In the genomic region with DNA sequence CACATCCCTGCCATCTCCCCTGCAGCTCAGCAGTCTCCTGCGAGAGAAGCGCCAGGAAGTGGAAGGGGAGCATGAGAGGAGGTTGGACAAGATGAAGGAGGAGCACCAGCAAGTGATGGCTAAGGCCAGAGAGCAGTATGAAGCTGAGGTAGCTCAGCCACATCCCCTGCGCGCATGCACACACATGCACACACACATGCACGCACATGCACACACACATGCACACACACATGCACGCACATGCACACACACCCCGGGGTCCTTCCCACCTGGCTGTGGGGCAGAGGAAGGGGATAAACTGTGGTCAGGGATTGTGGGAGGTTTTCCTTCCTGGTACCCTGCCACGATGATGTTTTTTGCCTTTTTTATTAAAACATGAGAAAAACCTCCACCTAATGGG, we compare ENCODE assay signal across 31 cellular contexts.
"Had no signal": no experiment of that assay in that cellular context is flagged by ENCODE, and none has a peak within 500 bp of the region (broad histone marks: within the 10 kb centered on the region; RNA-seq: fewer than 3 reads in every experiment).

No MANE protein-coding gene starts in this region.

- FAIRE-seq: TTC549 had no signal

- H3K27me3 Mint-ChIP-seq: activated CD4-positive, alpha-beta T cell treated with anti-CD3 and anti-CD28 coated beads for 36 hours; activated CD4-positive, alpha-beta T cell treated with anti-CD3 and anti-CD28 coated beads, Interleukin-2, amount 10 ng/mL, durations not matched to agents 7 days and 5 days; activated naive CD4-positive, alpha-beta T cell treated with anti-CD3 and anti-CD28 coated beads, Interleukin-2, amount 10 ng/mL, durations not matched to agents 7 days and 5 days; activated naive CD8-positive, alpha-beta T cell; activated naive CD8-positive, alpha-beta T cell treated with anti-CD3 and anti-CD28 coated beads, Interleukin-2, amount 50 U/mL, for 24 hours had no signal

- H3K4me1 Mint-ChIP-seq: activated CD4-positive, alpha-beta T cell treated with anti-CD3 and anti-CD28 coated beads for 36 hours; activated naive CD8-positive, alpha-beta T cell treated with anti-CD3 and anti-CD28 coated beads, Interleukin-2, amount 50 U/mL, for 24 hours; WTC11 had no signal

- H3K27ac Mint-ChIP-seq: activated CD4-positive, alpha-beta T cell treated with anti-CD3 and anti-CD28 coated beads for 36 hours; activated CD4-positive, alpha-beta T cell treated with anti-CD3 and anti-CD28 coated beads, Interleukin-2, amount 10 ng/mL, durations not matched to agents 7 days and 5 days; activated CD8-positive, alpha-beta T cell treated with anti-CD3 and anti-CD28 coated beads, Interleukin-2, amount 10 ng/mL, durations not matched to agents 7 days and 5 days; activated naive CD4-positive, alpha-beta T cell treated with anti-CD3 and anti-CD28 coated beads, Interleukin-2, amount 10 ng/mL, durations not matched to agents 7 days and 5 days; activated naive CD8-positive, alpha-beta T cell; activated naive CD8-positive, alpha-beta T cell treated with anti-CD3 and anti-CD28 coated beads, Interleukin-2, amount 50 U/mL, for 24 hours; brain; T-helper 1 cell treated with Interleukin-12 subunit alpha and Interleukin-12 subunit beta and Interleukin-4 antibody, amounts not matched to agents 30 μg/mL and 1 μg/mL, for 36 hours; T-helper 2 cell treated with Interferon-gamma antibody and Interleukin-4, amounts not matched to agents 5 μg/mL and 100 μg/mL, for 36 hours; WTC11 had no signal

- H3K4me3 Mint-ChIP-seq: activated CD4-positive, alpha-beta T cell treated with anti-CD3 and anti-CD28 coated beads for 36 hours; activated CD4-positive, alpha-beta T cell treated with anti-CD3 and anti-CD28 coated beads, Interleukin-2, amount 10 ng/mL, durations not matched to agents 7 days and 5 days; activated CD8-positive, alpha-beta T cell treated with anti-CD3 and anti-CD28 coated beads, Interleukin-2, amount 10 ng/mL, durations not matched to agents 7 days and 5 days; activated naive CD4-positive, alpha-beta T cell treated with anti-CD3 and anti-CD28 coated beads, Interleukin-2, amount 10 ng/mL, durations not matched to agents 7 days and 5 days; activated naive CD8-positive, alpha-beta T cell; activated naive CD8-positive, alpha-beta T cell treated with anti-CD3 and anti-CD28 coated beads, Interleukin-2, amount 50 U/mL, for 24 hours; brain; T-helper 1 cell treated with Interleukin-12 subunit alpha and Interleukin-12 subunit beta and Interleukin-4 antibody, amounts not matched to agents 30 μg/mL and 1 μg/mL, for 36 hours; T-helper 2 cell treated with Interferon-gamma antibody and Interleukin-4, amounts not matched to agents 5 μg/mL and 100 μg/mL, for 36 hours; WTC11 had no signal

- H3K9me3 ChIP-seq: MG63, SJCRH30 had no signal

- H3K27ac ChIP-seq: SJCRH30, SK-N-MC had no signal

- ATAC-seq: activated CD4-positive, alpha-beta T cell treated with anti-CD3 and anti-CD28 coated beads for 36 hours; activated CD4-positive, CD25-positive, alpha-beta regulatory T cell treated with anti-CD3 and anti-CD28 coated beads, Interleukin-2, amount 50 U/mL, for 24 hours; activated CD8-positive, alpha-beta T cell treated with anti-CD3 and anti-CD28 coated beads, Interleukin-2, amount 10 ng/mL, durations not matched to agents 7 days and 5 days; activated naive CD8-positive, alpha-beta T cell treated with anti-CD3 and anti-CD28 coated beads, Interleukin-2, amount 50 U/mL, for 24 hours; Panc1; WTC11 had no signal

- DNase-seq: activated CD4-positive, alpha-beta T cell treated with anti-CD3 and anti-CD28 coated beads for 36 hours; activated CD4-positive, alpha-beta T cell treated with anti-CD3 and anti-CD28 coated beads, Interleukin-2, amount 10 ng/mL, durations not matched to agents 7 days and 5 days; activated CD4-positive, alpha-beta T cell treated with anti-CD3 and anti-CD28 coated beads, Interleukin-2, amount 50 U/mL, for 48 hours; activated CD8-positive, alpha-beta T cell treated with anti-CD3 and anti-CD28 coated beads, Interleukin-2, amount 10 ng/mL, durations not matched to agents 7 days and 5 days; activated effector memory CD4-positive, alpha-beta T cell treated with Interleukin-2 at 50 U/mL for 16 hours; activated naive CD4-positive, alpha-beta T cell treated with anti-CD3 and anti-CD28 coated beads, Interleukin-2, amount 10 ng/mL, durations not matched to agents 7 days and 5 days; activated naive CD8-positive, alpha-beta T cell treated with anti-CD3 and anti-CD28 coated beads, Interleukin-2, amount 50 U/mL, for 24 hours; activated T-cell treated with anti-CD3 and anti-CD28 coated beads for 4 hours; activated T-cell treated with anti-CD3 and anti-CD28 coated beads, Interleukin-2, amount 50 U/mL, for 48 hours; anterior cingulate cortex; Kasumi-1; KG1; MG63; NCI-H1048; NCI-H1105 treated with DMSO at 0.1 percent for 48 hours; NCI-H1436; NCI-H1694; NCI-H1930; NCI-H345; NCI-H524 treated with DMSO at 0.1 percent for 48 hours; SHP77; SJCRH30 had no signal

- H3K27me3 ChIP-seq: MG63, SJCRH30 had no signal

- H3K4me3 ChIP-seq: MG63, SJCRH30, SK-N-MC had no signal

- H3K9me3 Mint-ChIP-seq: activated naive CD8-positive, alpha-beta T cell treated with anti-CD3 and anti-CD28 coated beads, Interleukin-2, amount 50 U/mL, for 24 hours; T-helper 1 cell treated with Interleukin-12 subunit alpha and Interleukin-12 subunit beta and Interleukin-4 antibody, amounts not matched to agents 30 μg/mL and 1 μg/mL, for 36 hours; T-helper 2 cell treated with Interferon-gamma antibody and Interleukin-4, amounts not matched to agents 5 μg/mL and 100 μg/mL, for 36 hours had no signal

- H3K4me1 ChIP-seq: SJCRH30 had no signal
